In genomic region chr1:164863056-164863455, GRCh38 we compare ENCODE assay signal across 22 cellular contexts.
"Had no signal": no experiment of that assay in that cellular context is flagged by ENCODE, and none has a peak within 500 bp of the region (broad histone marks: within the 10 kb centered on the region; RNA-seq: fewer than 3 reads in every experiment).

No MANE protein-coding gene starts in this region.

- H3K9me3 ChIP-seq: neutrophil, psoas muscle, right lobe of liver, tibial artery, upper lobe of left lung, uterus had no signal

- H3K4me3 Mint-ChIP-seq: naive B cell; nephron progenitor cell; stimulated activated memory B cell treated with anti-CD40 and anti-IgM and Interleukin-4, amounts not matched to agents 10 μg/mL and 1 μg/mL and 100 μg/mL, for 72 hours; stimulated activated naive CD8-positive, alpha-beta T cell treated with anti-CD3 and anti-CD28 coated beads, Interleukin-15, Interleukin-2, amounts not matched to agents 100 ng/mL and 50 ng/mL, for 24 hours had no signal

- H3K4me2 ChIP-seq: hepatocyte had no signal

- H3K27me3 ChIP-seq: foreskin keratinocyte, hepatocyte, neutrophil, right lobe of liver, tibial artery, upper lobe of left lung, uterus had no signal

- H2AFZ ChIP-seq: hepatocyte had no signal

- FAIRE-seq: endothelial cell of umbilical vein had no signal

- H3K79me2 ChIP-seq: hepatocyte had no signal

- H3K4me1 Mint-ChIP-seq: naive B cell; stimulated activated memory B cell treated with anti-CD40 and anti-IgM and Interleukin-4, amounts not matched to agents 10 μg/mL and 1 μg/mL and 100 μg/mL, for 72 hours had no signal

- H3K36me3 Mint-ChIP-seq: naive B cell; stimulated activated memory B cell treated with anti-CD40 and anti-IgM and Interleukin-4, amounts not matched to agents 10 μg/mL and 1 μg/mL and 100 μg/mL, for 72 hours had no signal

- H3K4me3 ChIP-seq: hepatocyte, lung, psoas muscle, right lobe of liver, tibial artery, upper lobe of left lung, uterus had no signal

- H3K27me3 Mint-ChIP-seq: stimulated activated memory B cell treated with anti-CD40 and anti-IgM and Interleukin-4, amounts not matched to agents 10 μg/mL and 1 μg/mL and 100 μg/mL, for 72 hours; stimulated activated naive CD8-positive, alpha-beta T cell treated with anti-CD3 and anti-CD28 coated beads, Interleukin-15, Interleukin-2, amounts not matched to agents 100 ng/mL and 50 ng/mL, for 24 hours had no signal

- ATAC-seq: foreskin keratinocyte; left colon; left ventricle myocardium superior; psoas muscle; right lobe of liver; stimulated activated memory B cell treated with anti-CD40 and anti-IgM and Interleukin-4, amounts not matched to agents 10 μg/mL and 1 μg/mL and 100 μg/mL, for 72 hours had no signal

- H3K27ac Mint-ChIP-seq: naive B cell; stimulated activated memory B cell treated with anti-CD40 and anti-IgM and Interleukin-4, amounts not matched to agents 10 μg/mL and 1 μg/mL and 100 μg/mL, for 72 hours; stimulated activated naive CD8-positive, alpha-beta T cell treated with anti-CD3 and anti-CD28 coated beads, Interleukin-15, Interleukin-2, amounts not matched to agents 100 ng/mL and 50 ng/mL, for 24 hours had no signal

- H3K27ac ChIP-seq: foreskin keratinocyte, hepatocyte, neutrophil, psoas muscle, right lobe of liver, tibial artery, upper lobe of left lung had no signal

- H3K36me3 ChIP-seq: neutrophil, right lobe of liver, tibial artery, upper lobe of left lung, uterus had no signal

- DNase-seq: dermis blood vessel endothelial cell; erythroblast; foreskin keratinocyte; head of caudate nucleus; left colon; left ventricle myocardium superior; mesenchymal stem cell; naive B cell; nephron progenitor cell; psoas muscle; retina; right lobe of liver; stimulated activated CD4-positive, alpha-beta T cell treated with anti-CD3 and anti-CD28 coated beads, Interleukin-4, amount 100 ng/mL, for 24 hours; tibial artery; upper lobe of left lung; uterus had no signal

- H3K9me3 Mint-ChIP-seq: nephron progenitor cell; stimulated activated naive CD8-positive, alpha-beta T cell treated with anti-CD3 and anti-CD28 coated beads, Interleukin-15, Interleukin-2, amounts not matched to agents 100 ng/mL and 50 ng/mL, for 24 hours had no signal

- H3K4me1 ChIP-seq: foreskin keratinocyte, psoas muscle, right lobe of liver, tibial artery, upper lobe of left lung had no signal
